In genomic region chr4:173805884-173806283, GRCh38 we compare ENCODE assay signal across 7 cellular contexts.
"Had no signal": no experiment of that assay in that cellular context is flagged by ENCODE, and none has a peak within 500 bp of the region (broad histone marks: within the 10 kb centered on the region; RNA-seq: fewer than 3 reads in every experiment).

No MANE protein-coding gene starts in this region.

- H3K27me3 Mint-ChIP-seq: IgD-negative memory B cell had no signal

- H3K4me3 Mint-ChIP-seq: H9 had no signal

- H3K9me3 Mint-ChIP-seq: H9 had no signal

- H3K4me1 Mint-ChIP-seq: IgD-negative memory B cell had no signal

- H3K27ac Mint-ChIP-seq: H9, IgD-negative memory B cell had no signal

- ATAC-seq: HepG2 had no signal

- H3K27ac ChIP-seq: GM23248, HL-60 had no signal

- H3K36me3 Mint-ChIP-seq: IgD-negative memory B cell had no signal

- H2AFZ ChIP-seq: GM23248 had no signal

- DNase-seq: GM23248, H9, HCEC 1CT, KBM-7 had no signal

- H3K4me3 ChIP-seq: GM23248 had no signal
